11 cellular contexts compared by ENCODE assay signal in the genomic region with DNA sequence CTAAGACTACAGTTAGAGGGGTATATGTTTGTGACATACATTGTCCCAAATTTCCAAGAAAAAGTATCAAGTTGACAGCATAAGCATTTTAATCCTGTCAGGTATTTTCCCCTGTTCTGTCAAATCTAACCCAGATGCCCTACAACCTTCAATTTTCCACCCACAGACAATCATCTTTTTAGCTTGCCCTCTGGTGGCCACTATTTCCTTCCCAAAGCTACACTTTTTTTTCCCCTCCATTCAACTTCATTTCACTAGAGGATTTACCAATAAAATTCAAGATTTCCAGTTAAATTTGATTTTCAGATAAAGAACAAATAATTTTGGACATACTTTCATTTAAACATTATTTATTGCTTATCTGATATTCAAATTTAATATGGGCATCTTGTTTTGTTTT.
DNase-seq lines count a peak whose midpoint lies in the region; ATAC-seq and TF ChIP-seq lines count a peak whose summit lies in the region.
"Had no signal": no experiment of that assay in that cellular context is flagged by ENCODE, and none has a peak within 500 bp of the region (broad histone marks: within the 10 kb centered on the region; RNA-seq: fewer than 3 reads in every experiment).

No MANE protein-coding gene starts in this region.

- TF ChIP-seq CTCF in nephron (IDR thresholded peaks at IDR 0.05; ENCODE audit: unreplicated experiment in 3 of 3) = peak; percentile 23 to 55 (median 32)

- no peaks in the 10 kb centered on the region for H3K27me3 Mint-ChIP-seq in nephron (ENCODE audit: low read depth)
- H3K27me3 Mint-ChIP-seq in effector memory CD8-positive, alpha-beta T cell = no peaks in the 10 kb centered on the region

- DNase-seq in Daoy (ENCODE audit: low read depth) = peak; percentile 11
- DNase-seq in LHCN-M2 (ENCODE audit: low read depth) = peak; percentile 31
- DNase-seq in astrocyte of the hippocampus (ENCODE audit: low read depth, low spot score) = peak; percentile 29
- DNase-seq in effector memory CD8-positive, alpha-beta T cell = no peak
- DNase-seq in NCI-H146 (lab: John Stamatoyannopoulos, UW) = no peak
- DNase-seq: esophagus squamous epithelium; stimulated activated CD4-positive, alpha-beta T cell treated with anti-CD3 and anti-CD28 coated beads, Interleukin-2, amount 100 ng/mL, for 48 hours had no signal

- H3K4me1 Mint-ChIP-seq in nephron = no peaks in the 10 kb centered on the region
- H3K4me1 Mint-ChIP-seq in effector memory CD8-positive, alpha-beta T cell (ENCODE audit: low read depth in 2 of 2) = no peaks in the 10 kb centered on the region

- no peak for ATAC-seq in effector memory CD8-positive, alpha-beta T cell (replicated peaks)
- ATAC-seq in GM19324 (IDR thresholded peaks at IDR 0.05; ENCODE audit: low FRiP score, unreplicated experiment) = no peak
- no peak for ATAC-seq in GM19395 (IDR thresholded peaks at IDR 0.05; ENCODE audit: unreplicated experiment)

- H3K4me3 Mint-ChIP-seq in nephron = no peak overlapping the region
- H3K4me3 Mint-ChIP-seq in effector memory CD8-positive, alpha-beta T cell = no peak overlapping the region
- H3K4me3 Mint-ChIP-seq: T-helper 2 cell treated with Interferon-gamma antibody and Interleukin-4, amounts not matched to agents 5 μg/mL and 100 μg/mL, for 36 hours had no signal

- H3K27ac Mint-ChIP-seq in nephron = no peak overlapping the region
- H3K27ac Mint-ChIP-seq in effector memory CD8-positive, alpha-beta T cell = no peak overlapping the region
- H3K27ac Mint-ChIP-seq: T-helper 2 cell treated with Interferon-gamma antibody and Interleukin-4, amounts not matched to agents 5 μg/mL and 100 μg/mL, for 36 hours had no signal

- no peaks in the 10 kb centered on the region for H3K36me3 Mint-ChIP-seq in nephron (ENCODE audit: low read depth)
- H3K36me3 Mint-ChIP-seq in effector memory CD8-positive, alpha-beta T cell (ENCODE audit: insufficient read depth) = peaks cover 6% of the 10 kb centered on the region

- H3K9me3 Mint-ChIP-seq in nephron = peaks cover 5% of the 10 kb centered on the region
- H3K9me3 Mint-ChIP-seq in effector memory CD8-positive, alpha-beta T cell = peaks cover 8 to 14% of the 10 kb centered on the region in 2 donors

Comparison
In these comparisons a context has a peak if more than half of its experiments do, and no peak if none do; other contexts are left out.
1. DNase-seq: peak in Daoy (single experiment), LHCN-M2 (single experiment) and astrocyte of the hippocampus (single experiment); none in effector memory CD8-positive, alpha-beta T cell (0 of 3) and NCI-H146 (single experiment).